Comparison of ENCODE assay signal across 13 cellular contexts in genomic region chr10:78685466-78686163, GRCh38.
DNase-seq lines count a peak whose midpoint lies in the region; ATAC-seq and TF ChIP-seq lines count a peak whose summit lies in the region.
"Had no signal": no experiment of that assay in that cellular context is flagged by ENCODE, and none has a peak within 500 bp of the region (broad histone marks: within the 10 kb centered on the region; RNA-seq: fewer than 3 reads in every experiment).

No MANE protein-coding gene starts in this region.

- intact Hi-C loops in psoas muscle (cut with DNase I) = no loop called here

- DNase-seq in EL (peak; percentile 27), NCI-H226 (peak; percentile 29), epithelial cell of proximal tubule (ENCODE audit: low read depth) (peak; percentile 63), non-pigmented ciliary epithelial cell (ENCODE audit: low read depth) (peak; percentile 5), germinal center (ENCODE audit: low spot score) (no peak), NCI-H1105 (lab: John Stamatoyannopoulos, UW) (no peak), psoas muscle (no peak)
- DNase-seq: activated gamma-delta T cell treated with Interleukin-2 at 50 U/mL for 16 hours; CD4-positive, alpha-beta T cell; effector memory CD8-positive, alpha-beta T cell; ovary; spleen had no signal

- TF ChIP-seq CTCF in epithelial cell of proximal tubule (conservative IDR thresholded peaks at IDR 0.05; ENCODE audit: low read depth, low read length) (no peak), psoas muscle (IDR thresholded peaks at IDR 0.05) (no peak)

- ATAC-seq in psoas muscle = no peak
- ATAC-seq: effector memory CD8-positive, alpha-beta T cell had no signal

- peaks cover 0 to 1% (median 0%) of the 10 kb centered on the region in 3 donors for H3K27me3 ChIP-seq in psoas muscle (ENCODE audit: insufficient read depth in 3 of 3, low read length in 2 of 3)
- H3K27me3 ChIP-seq: cardiac muscle cell, ovary had no signal

- no peak overlapping the region for H3K27ac ChIP-seq in psoas muscle
- H3K27ac ChIP-seq: cardiac muscle cell, ovary, spleen had no signal

- no peaks in the 10 kb centered on the region for H3K36me3 ChIP-seq in psoas muscle (ENCODE audit: insufficient read depth in 1 of 2, low read depth in 1 of 2)
- H3K36me3 ChIP-seq: cardiac muscle cell, ovary, spleen had no signal

- H3K4me3 ChIP-seq in epithelial cell of proximal tubule (ENCODE audit: low read depth, low read length) (no peak overlapping the region), psoas muscle (no peak overlapping the region)
- H3K4me3 ChIP-seq: cardiac muscle cell, ovary, spleen had no signal

- no peaks in the 10 kb centered on the region for H3K4me1 ChIP-seq in psoas muscle

- WGBS in psoas muscle, 3 donors = 85 to 87% (median 86%) methylated on average over 7 of the region's 7 CpGs

- no peaks in the 10 kb centered on the region for H3K9me3 ChIP-seq in psoas muscle
- H3K9me3 ChIP-seq: ovary had no signal

Comparison
In these comparisons a context has a peak if more than half of its experiments do, and no peak if none do; other contexts are left out.
1. DNase-seq: peak in EL (single experiment), NCI-H226 (single experiment), epithelial cell of proximal tubule (single experiment) and non-pigmented ciliary epithelial cell (single experiment); none in germinal center (single experiment), NCI-H1105 (single experiment) and psoas muscle (0 of 2).